In genomic region chr6:45577836-45578504, GRCh38 we compare ENCODE assay signal across 1 cellular context.
TF ChIP-seq lines count a peak whose summit lies in the region.

No MANE protein-coding gene starts in this region.

TF ChIP-seq in K562, 482 proteins besides CTCF, POLR2A, EP300 and RAD21 (continued from another document):
- TF ChIP-seq RERE (CRISPR knock-in tag; IDR thresholded peaks at IDR 0.05; ENCODE audit: borderline replicate concordance) (no peak), KLF13 (tag; IDR thresholded peaks at IDR 0.05; ENCODE audit: borderline replicate concordance, low read depth) (no peak), PATZ1 (CRISPR knock-in tag; IDR thresholded peaks at IDR 0.05; ENCODE audit: borderline replicate concordance) (no peak), MAFG (tag; conservative IDR thresholded peaks at IDR 0.05) (no peak), GATAD2B (IDR thresholded peaks at IDR 0.05; ENCODE audit: borderline replicate concordance) (no peak), MYC (IDR thresholded peaks at IDR 0.05; ENCODE audit: low read depth, low read length) (no peak), MYC (CRISPR knock-in tag; IDR thresholded peaks at IDR 0.05; ENCODE audit: borderline replicate concordance, low read depth) (no peak), PBX2 (CRISPR knock-in tag; IDR thresholded peaks at IDR 0.05; ENCODE audit: low read depth) (no peak), PBX2 (tag; conservative IDR thresholded peaks at IDR 0.05; ENCODE audit: low read depth) (no peak), SAP30 (IDR thresholded peaks at IDR 0.05; ENCODE audit: borderline replicate concordance, insufficient read depth, low read depth, low read length, poor library complexity, severe bottlenecking) (no peak), ZNF699 (CRISPR knock-in tag; IDR thresholded peaks at IDR 0.05; ENCODE audit: insufficient replicate concordance) (no peak), SIN3B (IDR thresholded peaks at IDR 0.05; ENCODE audit: low read depth) (no peak), TCF7L2 (IDR thresholded peaks at IDR 0.05; ENCODE audit: low read depth, low read length) (no peak), TAL1 (IDR thresholded peaks at IDR 0.05) (no peak)
